In genomic region chr10:125064681-125065492, GRCh38 we compare ENCODE assay signal across 8 cellular contexts.
DNase-seq lines count a peak whose midpoint lies in the region; ATAC-seq and TF ChIP-seq lines count a peak whose summit lies in the region.

No MANE protein-coding gene starts in this region.

- peak overlapping the region in 6 of 7 donors; percentile 11 to 91 (median 60) for H3K27ac Mint-ChIP-seq in CD4-positive, alpha-beta memory T cell

- TF ChIP-seq CTCF in sigmoid colon (IDR thresholded peaks at IDR 0.05) = no peak

- ATAC-seq in GM19025 (IDR thresholded peaks at IDR 0.05; ENCODE audit: low read depth, unreplicated experiment) (peak; percentile 92), HG03108 (IDR thresholded peaks at IDR 0.05; ENCODE audit: unreplicated experiment) (peak; percentile 89)

- H3K36me3 ChIP-seq in CD4-positive, alpha-beta memory T cell (ENCODE audit: insufficient read depth, low read length) = no peaks in the 10 kb centered on the region
- H3K36me3 ChIP-seq in sigmoid colon = no peaks in the 10 kb centered on the region

- WGBS in sigmoid colon, 2 donors = 30 to 35% methylated on average over 8 of the region's 8 CpGs

- no peak for TF ChIP-seq POLR2A in sigmoid colon (IDR thresholded peaks at IDR 0.05)

- no peak overlapping the region for H3K4me3 ChIP-seq in CD4-positive, alpha-beta memory T cell (ENCODE audit: low read length in 2 of 2)
- H3K4me3 ChIP-seq in sigmoid colon = no peak overlapping the region

- peaks cover 2 to 4% of the 10 kb centered on the region in 2 donors for H3K27me3 Mint-ChIP-seq in CD4-positive, alpha-beta memory T cell

- H3K27me3 ChIP-seq in CD4-positive, alpha-beta memory T cell (ENCODE audit: insufficient read depth, low read length) = no peaks in the 10 kb centered on the region
- H3K27me3 ChIP-seq in sigmoid colon = no peaks in the 10 kb centered on the region

- no peaks in the 10 kb centered on the region for H3K36me3 Mint-ChIP-seq in CD4-positive, alpha-beta memory T cell

- no peaks in the 10 kb centered on the region for H3K9me3 Mint-ChIP-seq in CD4-positive, alpha-beta memory T cell

- no peak for TF ChIP-seq EP300 in sigmoid colon (IDR thresholded peaks at IDR 0.05)

- intact Hi-C loops in CD4-positive, alpha-beta memory T cell (cut with micrococcal nuclease) = no loop called here
- intact Hi-C loops in sigmoid colon (cut with DNase I) = loop anchor here (5.0 to 10.0 kb wide), 2 partner anchors 148 to 540 kb away; no protein-coding TSS in a partner anchor

- H3K27ac ChIP-seq in CD4-positive, alpha-beta memory T cell (ENCODE audit: low read depth, low read length) = no peak overlapping the region
- H3K27ac ChIP-seq in epithelial cell of prostate (peak overlapping the region; percentile 95), sigmoid colon (peak overlapping the region; percentile 50 to 96 (median 84))

- H3K4me1 Mint-ChIP-seq in CD4-positive, alpha-beta memory T cell = peaks cover 11 to 15% (median 14%) of the 10 kb centered on the region in 4 donors

- H3K4me1 ChIP-seq in CD4-positive, alpha-beta memory T cell (ENCODE audit: insufficient read depth, low read length) = peaks cover 19% of the 10 kb centered on the region
- peaks cover 0 to 60% (median 59%) of the 10 kb centered on the region in 4 donors for H3K4me1 ChIP-seq in sigmoid colon

- no peaks in the 10 kb centered on the region for H3K9me3 ChIP-seq in CD4-positive, alpha-beta memory T cell (ENCODE audit: control insufficient read depth in 1 of 2, low read length in 2 of 2)
- H3K9me3 ChIP-seq in sigmoid colon = no peaks in the 10 kb centered on the region

- POLR2A ChIA-PET in CD4-positive, alpha-beta memory T cell (lab: Charles Lee; ENCODE audit: partially characterized antibody) = no interaction called here

- CTCF ChIA-PET in CD4-positive, alpha-beta memory T cell (lab: Charles Lee; ENCODE audit: partially characterized antibody) = interaction anchor here (1.4 to 1.5 kb wide), 2 partner anchors 8 to 18 kb away, joined by 3 to 4 read pairs; no protein-coding TSS in a partner anchor

- H3K4me3 Mint-ChIP-seq in CD4-positive, alpha-beta memory T cell = peak overlapping the region in 7 of 8 donors; percentile 3 to 78 (median 58)

- no peak for DNase-seq in CD4-positive, alpha-beta memory T cell
- DNase-seq in RPMI7951 (ENCODE audit: low read depth) (peak; percentile 80), epithelial cell of prostate (ENCODE audit: low read depth, low spot score) (peak; percentile 92), sigmoid colon (no peak), 8988T (no peak), foreskin melanocyte (no peak)

Comparison
In these comparisons a context has a peak if more than half of its experiments do, and no peak if none do; other contexts are left out.
1. DNase-seq: peak in RPMI7951 (single experiment) and epithelial cell of prostate (single experiment); none in CD4-positive, alpha-beta memory T cell (0 of 5), sigmoid colon (single experiment), 8988T (single experiment) and foreskin melanocyte (single experiment).